In the genomic region with DNA sequence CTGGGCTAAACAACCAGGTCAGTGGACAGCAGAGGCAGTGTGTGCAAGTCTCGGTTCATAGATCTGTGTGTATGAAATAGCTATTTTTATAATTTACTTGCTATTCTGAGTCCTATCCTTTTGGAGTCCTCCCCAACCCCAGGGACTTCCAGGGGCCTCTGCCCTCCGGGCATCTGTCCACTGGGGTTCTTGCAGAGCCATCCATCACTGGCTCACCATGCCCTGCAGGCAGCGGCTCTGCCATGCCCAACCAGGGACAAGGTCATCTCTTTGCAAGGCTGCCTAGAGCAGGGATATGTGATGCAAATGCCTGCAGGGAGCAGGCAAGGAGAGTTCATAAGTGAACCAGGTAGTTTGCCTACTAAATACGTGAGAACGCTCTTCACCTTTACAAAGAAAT, we compare ENCODE assay signal across 20 cellular contexts. TPM values are rescaled to one million over a fixed set of nuclear protein-coding genes. Genes with fewer than 3 reads are reported as not detected.
A peak's percentile ranks its signal among the peaks of the same experiment; 100 is the strongest.
DNase-seq lines count a peak whose midpoint lies in the region; ATAC-seq and TF ChIP-seq lines count a peak whose summit lies in the region.
"Had no signal": no experiment of that assay in that cellular context is flagged by ENCODE, and none has a peak within 500 bp of the region (broad histone marks: within the 10 kb centered on the region; RNA-seq: fewer than 3 reads in every experiment).

No MANE protein-coding gene starts in this region.

- no peaks in the 10 kb centered on the region for H3K36me3 ChIP-seq in HUES48 (ENCODE audit: control insufficient read depth, insufficient read depth, low read length)

- peak overlapping the region; percentile 78 for H3K27ac ChIP-seq in HUES48 (ENCODE audit: low read depth, low read length)

- H3K4me1 ChIP-seq in HUES48 (ENCODE audit: control insufficient read depth, insufficient read depth, low read length), result peaks cover 42% of the 10 kb centered on the region

- no peaks in the 10 kb centered on the region for H3K27me3 ChIP-seq in HUES48 (ENCODE audit: control insufficient read depth, insufficient read depth, low read length)

- ATAC-seq in left ventricle myocardium superior (no peak), WTC11 (no peak), GM21529 (IDR thresholded peaks at IDR 0.05; ENCODE audit: unreplicated experiment) (no peak)

- H3K4me3 Mint-ChIP-seq in WTC11, result no peak overlapping the region
- H3K4me3 Mint-ChIP-seq: B cell; CD4-positive, CD25-positive, alpha-beta regulatory T cell; CD8-positive, alpha-beta memory T cell; H9 had no signal

- H3K4me3 ChIP-seq in HUES48 (ENCODE audit: low read depth, low read length), result no peak overlapping the region
- H3K4me3 ChIP-seq: K562 had no signal

- CTCF ChIA-PET in WTC11 (lab: Charles Lee), result interaction anchor here (1.0 to 1.2 kb wide), 2 partner anchors 13 to 19 kb away, joined by 3 to 5 read pairs; no protein-coding TSS in a partner anchor

- intact Hi-C loops in cardiac septum (cut with DNase I), result no loop called here
- intact Hi-C loops in left ventricle myocardium superior (cut with micrococcal nuclease), result no loop called here

- peak overlapping the region; percentile 89; the same call in 1 of the 2 replicates for H3K27ac Mint-ChIP-seq in WTC11
- H3K27ac Mint-ChIP-seq: B cell; CD4-positive, CD25-positive, alpha-beta regulatory T cell; CD8-positive, alpha-beta memory T cell had no signal

- no peaks in the 10 kb centered on the region for H3K9me3 Mint-ChIP-seq in WTC11
- H3K9me3 Mint-ChIP-seq: CD4-positive, CD25-positive, alpha-beta regulatory T cell; CD8-positive, alpha-beta memory T cell had no signal

- TF ChIP-seq CTCF in WTC11 (IDR thresholded peaks at IDR 0.05), result no peak

- H3K27me3 Mint-ChIP-seq in WTC11 (ENCODE audit: low read depth), result no peaks in the 10 kb centered on the region

- POLR2A ChIA-PET in WTC11 (lab: Charles Lee), result interaction anchor here (0.6 kb wide), 2 partner anchors 12 to 59 kb away, joined by 4 to 7 read pairs; no protein-coding TSS in a partner anchor

- no peaks in the 10 kb centered on the region for H3K9me3 ChIP-seq in HUES48 (ENCODE audit: control insufficient read depth, insufficient read depth, low read length)

- no peak overlapping the region for H3K9ac ChIP-seq in HUES48 (ENCODE audit: low read depth, low read length)

- peaks cover 65% of the 10 kb centered on the region for H3K4me1 Mint-ChIP-seq in WTC11
- H3K4me1 Mint-ChIP-seq: CD4-positive, CD25-positive, alpha-beta regulatory T cell; CD8-positive, alpha-beta memory T cell had no signal

- peak; percentile 62 for DNase-seq in cardiac septum (ENCODE audit: low spot score)
- no peak for DNase-seq in left ventricle myocardium superior
- no peak for DNase-seq in WTC11 (ENCODE audit: low spot score)
- DNase-seq in mesenteric fat pad (ENCODE audit: low spot score), result peak; percentile 69
- DNase-seq in NCI-H187 (lab: John Stamatoyannopoulos, UW), result no peak
- no peak for DNase-seq in cerebellar cortex (ENCODE audit: low spot score)
- DNase-seq: C1 segment of cervical spinal cord; CD4-positive, CD25-positive, alpha-beta regulatory T cell; CD8-positive, alpha-beta memory T cell; COR-L47; DMS 273 treated with DMSO at 0.1 percent for 48 hours; DND-41; EL; GOT3; H9; IMR-90 had no signal

- H3K36me3 Mint-ChIP-seq in WTC11, result no peaks in the 10 kb centered on the region
- H3K36me3 Mint-ChIP-seq: CD4-positive, CD25-positive, alpha-beta regulatory T cell; CD8-positive, alpha-beta memory T cell had no signal

TF ChIP-seq in WTC11, 78 proteins besides CTCF, POLR2A, EP300 and RAD21 (continues in another document):
- TF ChIP-seq ZNF317 (CRISPR knock-in tag; IDR thresholded peaks at IDR 0.05; ENCODE audit: borderline replicate concordance, low read depth) (no peak), ELF4 (CRISPR knock-in tag; IDR thresholded peaks at IDR 0.05; ENCODE audit: low read depth) (no peak), ZNF416 (CRISPR knock-in tag; IDR thresholded peaks at IDR 0.05) (no peak), CREB1 (CRISPR knock-in tag; IDR thresholded peaks at IDR 0.05) (no peak), NR3C1 (CRISPR knock-in tag; conservative IDR thresholded peaks at IDR 0.05; ENCODE audit: low read depth) (no peak), ZNF263 (CRISPR knock-in tag; IDR thresholded peaks at IDR 0.05; ENCODE audit: low read depth) (no peak), EMX1 (CRISPR knock-in tag; IDR thresholded peaks at IDR 0.05) (no peak), GRHL2 (CRISPR knock-in tag; IDR thresholded peaks at IDR 0.05; ENCODE audit: insufficient replicate concordance, severe bottlenecking) (no peak), GTF2I (CRISPR knock-in tag; conservative IDR thresholded peaks at IDR 0.05) (no peak)
- TF ChIP-seq, protein P1, sequence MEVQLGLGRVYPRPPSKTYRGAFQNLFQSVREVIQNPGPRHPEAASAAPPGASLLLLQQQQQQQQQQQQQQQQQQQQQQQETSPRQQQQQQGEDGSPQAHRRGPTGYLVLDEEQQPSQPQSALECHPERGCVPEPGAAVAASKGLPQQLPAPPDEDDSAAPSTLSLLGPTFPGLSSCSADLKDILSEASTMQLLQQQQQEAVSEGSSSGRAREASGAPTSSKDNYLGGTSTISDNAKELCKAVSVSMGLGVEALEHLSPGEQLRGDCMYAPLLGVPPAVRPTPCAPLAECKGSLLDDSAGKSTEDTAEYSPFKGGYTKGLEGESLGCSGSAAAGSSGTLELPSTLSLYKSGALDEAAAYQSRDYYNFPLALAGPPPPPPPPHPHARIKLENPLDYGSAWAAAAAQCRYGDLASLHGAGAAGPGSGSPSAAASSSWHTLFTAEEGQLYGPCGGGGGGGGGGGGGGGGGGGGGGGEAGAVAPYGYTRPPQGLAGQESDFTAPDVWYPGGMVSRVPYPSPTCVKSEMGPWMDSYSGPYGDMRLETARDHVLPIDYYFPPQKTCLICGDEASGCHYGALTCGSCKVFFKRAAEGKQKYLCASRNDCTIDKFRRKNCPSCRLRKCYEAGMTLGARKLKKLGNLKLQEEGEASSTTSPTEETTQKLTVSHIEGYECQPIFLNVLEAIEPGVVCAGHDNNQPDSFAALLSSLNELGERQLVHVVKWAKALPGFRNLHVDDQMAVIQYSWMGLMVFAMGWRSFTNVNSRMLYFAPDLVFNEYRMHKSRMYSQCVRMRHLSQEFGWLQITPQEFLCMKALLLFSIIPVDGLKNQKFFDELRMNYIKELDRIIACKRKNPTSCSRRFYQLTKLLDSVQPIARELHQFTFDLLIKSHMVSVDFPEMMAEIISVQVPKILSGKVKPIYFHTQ (CRISPR knock-in tag; IDR thresholded peaks at IDR 0.05), result no peak
- TF ChIP-seq, protein P2, sequence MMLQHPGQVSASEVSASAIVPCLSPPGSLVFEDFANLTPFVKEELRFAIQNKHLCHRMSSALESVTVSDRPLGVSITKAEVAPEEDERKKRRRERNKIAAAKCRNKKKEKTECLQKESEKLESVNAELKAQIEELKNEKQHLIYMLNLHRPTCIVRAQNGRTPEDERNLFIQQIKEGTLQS (CRISPR knock-in tag; conservative IDR thresholded peaks at IDR 0.05), result no peak
- TF ChIP-seq, protein P3, sequence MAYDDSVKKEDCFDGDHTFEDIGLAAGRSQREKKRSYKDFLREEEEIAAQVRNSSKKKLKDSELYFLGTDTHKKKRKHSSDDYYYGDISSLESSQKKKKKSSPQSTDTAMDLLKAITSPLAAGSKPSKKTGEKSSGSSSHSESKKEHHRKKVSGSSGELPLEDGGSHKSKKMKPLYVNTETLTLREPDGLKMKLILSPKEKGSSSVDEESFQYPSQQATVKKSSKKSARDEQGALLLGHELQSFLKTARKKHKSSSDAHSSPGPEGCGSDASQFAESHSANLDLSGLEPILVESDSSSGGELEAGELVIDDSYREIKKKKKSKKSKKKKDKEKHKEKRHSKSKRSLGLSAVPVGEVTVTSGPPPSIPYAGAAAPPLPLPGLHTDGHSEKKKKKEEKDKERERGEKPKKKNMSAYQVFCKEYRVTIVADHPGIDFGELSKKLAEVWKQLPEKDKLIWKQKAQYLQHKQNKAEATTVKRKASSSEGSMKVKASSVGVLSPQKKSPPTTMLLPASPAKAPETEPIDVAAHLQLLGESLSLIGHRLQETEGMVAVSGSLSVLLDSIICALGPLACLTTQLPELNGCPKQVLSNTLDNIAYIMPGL (CRISPR knock-in tag; IDR thresholded peaks at IDR 0.05), result no peak
- TF ChIP-seq, protein P4, sequence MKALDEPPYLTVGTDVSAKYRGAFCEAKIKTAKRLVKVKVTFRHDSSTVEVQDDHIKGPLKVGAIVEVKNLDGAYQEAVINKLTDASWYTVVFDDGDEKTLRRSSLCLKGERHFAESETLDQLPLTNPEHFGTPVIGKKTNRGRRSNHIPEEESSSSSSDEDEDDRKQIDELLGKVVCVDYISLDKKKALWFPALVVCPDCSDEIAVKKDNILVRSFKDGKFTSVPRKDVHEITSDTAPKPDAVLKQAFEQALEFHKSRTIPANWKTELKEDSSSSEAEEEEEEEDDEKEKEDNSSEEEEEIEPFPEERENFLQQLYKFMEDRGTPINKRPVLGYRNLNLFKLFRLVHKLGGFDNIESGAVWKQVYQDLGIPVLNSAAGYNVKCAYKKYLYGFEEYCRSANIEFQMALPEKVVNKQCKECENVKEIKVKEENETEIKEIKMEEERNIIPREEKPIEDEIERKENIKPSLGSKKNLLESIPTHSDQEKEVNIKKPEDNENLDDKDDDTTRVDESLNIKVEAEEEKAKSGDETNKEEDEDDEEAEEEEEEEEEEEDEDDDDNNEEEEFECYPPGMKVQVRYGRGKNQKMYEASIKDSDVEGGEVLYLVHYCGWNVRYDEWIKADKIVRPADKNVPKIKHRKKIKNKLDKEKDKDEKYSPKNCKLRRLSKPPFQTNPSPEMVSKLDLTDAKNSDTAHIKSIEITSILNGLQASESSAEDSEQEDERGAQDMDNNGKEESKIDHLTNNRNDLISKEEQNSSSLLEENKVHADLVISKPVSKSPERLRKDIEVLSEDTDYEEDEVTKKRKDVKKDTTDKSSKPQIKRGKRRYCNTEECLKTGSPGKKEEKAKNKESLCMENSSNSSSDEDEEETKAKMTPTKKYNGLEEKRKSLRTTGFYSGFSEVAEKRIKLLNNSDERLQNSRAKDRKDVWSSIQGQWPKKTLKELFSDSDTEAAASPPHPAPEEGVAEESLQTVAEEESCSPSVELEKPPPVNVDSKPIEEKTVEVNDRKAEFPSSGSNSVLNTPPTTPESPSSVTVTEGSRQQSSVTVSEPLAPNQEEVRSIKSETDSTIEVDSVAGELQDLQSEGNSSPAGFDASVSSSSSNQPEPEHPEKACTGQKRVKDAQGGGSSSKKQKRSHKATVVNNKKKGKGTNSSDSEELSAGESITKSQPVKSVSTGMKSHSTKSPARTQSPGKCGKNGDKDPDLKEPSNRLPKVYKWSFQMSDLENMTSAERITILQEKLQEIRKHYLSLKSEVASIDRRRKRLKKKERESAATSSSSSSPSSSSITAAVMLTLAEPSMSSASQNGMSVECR (CRISPR knock-in tag; IDR thresholded peaks at IDR 0.05; ENCODE audit: borderline replicate concordance), result no peak
- TF ChIP-seq, protein P5, sequence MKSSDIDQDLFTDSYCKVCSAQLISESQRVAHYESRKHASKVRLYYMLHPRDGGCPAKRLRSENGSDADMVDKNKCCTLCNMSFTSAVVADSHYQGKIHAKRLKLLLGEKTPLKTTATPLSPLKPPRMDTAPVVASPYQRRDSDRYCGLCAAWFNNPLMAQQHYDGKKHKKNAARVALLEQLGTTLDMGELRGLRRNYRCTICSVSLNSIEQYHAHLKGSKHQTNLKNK (CRISPR knock-in tag; IDR thresholded peaks at IDR 0.05), result no peak

RNA-seq across cellular contexts. Expression of a gene that starts 10.5 kb away (rescaled TPM):
- total RNA-seq in cardiac septum (2.1 TPM), left ventricle myocardium superior (1.2 TPM), WTC11 (2021) (25.4 to 33.8 TPM (median 33.3 TPM) in 3 replicates), mesenteric fat pad (3.4 TPM)

Comparison
In these comparisons a context has a peak if more than half of its experiments do, and no peak if none do; other contexts are left out.
1. DNase-seq: peak in cardiac septum (single experiment) and mesenteric fat pad (single experiment); none in left ventricle myocardium superior (single experiment), WTC11 (single experiment), NCI-H187 (0 of 2) and cerebellar cortex (single experiment).